18 cellular contexts compared by ENCODE assay signal in genomic region chr1:240207073-240207709, GRCh38.
"Had no signal": no experiment of that assay in that cellular context is flagged by ENCODE, and none has a peak within 500 bp of the region (broad histone marks: within the 10 kb centered on the region; RNA-seq: fewer than 3 reads in every experiment).

No MANE protein-coding gene starts in this region.

- H3K9me3 ChIP-seq: SJCRH30 had no signal

- H3K4me2 ChIP-seq: KMS-11 had no signal

- H3K9ac ChIP-seq: KMS-11 had no signal

- ATAC-seq: Panc1, SK-N-SH treated with all-trans-retinoic acid at 6 μM for 48 hours had no signal

- DNase-seq: Kasumi-1, MM.1S, NCI-H1092 treated with DMSO at 0.1 percent for 48 hours, NCI-H1436, NCI-H187, NCI-H2029 treated with DMSO at 0.1 percent for 48 hours, NCI-H2171 treated with DMSO at 0.1 percent for 48 hours, NCI-H345, NCI-H446 treated with DMSO at 0.1 percent for 48 hours, NCI-H510A treated with DMSO at 0.1 percent for 48 hours, NCI-H526, NCI-H748 treated with DMSO at 0.1 percent for 48 hours, SHP77, SJCRH30 had no signal

- H3K36me3 ChIP-seq: SJCRH30 had no signal

- H3K4me3 ChIP-seq: SJCRH30 had no signal

- H3K27ac ChIP-seq: KMS-11, RWPE1, SJCRH30 had no signal

- H3K4me1 ChIP-seq: SJCRH30 had no signal

- H3K27me3 ChIP-seq: SJCRH30 had no signal
